ENCODE assay signal across 8 cellular contexts in genomic region chr17:65556910-65557348, GRCh38. TPM values are rescaled to one million over a fixed set of nuclear protein-coding genes. Genes with fewer than 3 reads are reported as not detected.
DNase-seq lines count a peak whose midpoint lies in the region; TF ChIP-seq lines count a peak whose summit lies in the region.

No MANE protein-coding gene starts in this region.

- H3K36me3 ChIP-seq in ES-I3 (ENCODE audit: insufficient read depth, low read length), result peaks cover 5% of the 10 kb centered on the region
- H3K36me3 ChIP-seq in adipocyte (ENCODE audit: control insufficient read depth, insufficient read depth, low read length, severe bottlenecking), result peaks cover 10% of the 10 kb centered on the region
- no peaks in the 10 kb centered on the region for H3K36me3 ChIP-seq in stomach

- H3K4me3 ChIP-seq in adipocyte (ENCODE audit: low read length) (peak overlapping the region; percentile 94), iPS-18c (ENCODE audit: insufficient read depth, low read depth, low read length) (peak overlapping the region; percentile 44), stomach (peak overlapping the region in 2 of 4 donors; percentile 17 to 95)

- no peaks in the 10 kb centered on the region for H3K27me3 ChIP-seq in adipocyte (replicated peaks; ENCODE audit: control insufficient read depth, insufficient read depth, low read length)
- H3K27me3 ChIP-seq in stomach, result peaks cover 0 to 25% (median 0%) of the 10 kb centered on the region in 3 donors

- peak overlapping the region; percentile 21; the same call in 1 of the 2 replicates for H3K9ac ChIP-seq in ES-I3 (ENCODE audit: low read depth, low read length)
- H3K9ac ChIP-seq in adipocyte (ENCODE audit: low read length), result peak overlapping the region; percentile 39

- 11 to 36% (median 18%) methylated on average over 4 of the region's 4 CpGs for WGBS in stomach, 5 donors

- no peaks in the 10 kb centered on the region for H3K9me3 ChIP-seq in ES-I3 (ENCODE audit: control insufficient read depth, insufficient read depth, low read length)
- no peaks in the 10 kb centered on the region for H3K9me3 ChIP-seq in adipocyte (ENCODE audit: control insufficient read depth, low read length)
- no peaks in the 10 kb centered on the region for H3K9me3 ChIP-seq in iPS-18c (ENCODE audit: control insufficient read depth, insufficient read depth, low read length)
- no peaks in the 10 kb centered on the region for H3K9me3 ChIP-seq in stomach

- no peak for TF ChIP-seq POLR2A in stomach (IDR thresholded peaks at IDR 0.05)

- TF ChIP-seq EP300 in stomach (IDR thresholded peaks at IDR 0.05), result no peak

- H3K27ac ChIP-seq in stomach, result peak overlapping the region in 3 of 5 donors; percentile 15 to 56 (median 52)

- H3K4me1 ChIP-seq in ES-I3 (ENCODE audit: insufficient read depth, low read length), result peaks cover 26% of the 10 kb centered on the region
- H3K4me1 ChIP-seq in adipocyte (ENCODE audit: control insufficient read depth, insufficient read depth, low read length), result peaks cover 26% of the 10 kb centered on the region
- H3K4me1 ChIP-seq in stomach, result peaks cover 2 to 26% (median 8%) of the 10 kb centered on the region in 4 donors

- intact Hi-C loops in stomach (cut with DNase I; ENCODE audit: low total_unique reads), result loop anchor here (10.0 kb wide), 1 partner anchor 238 kb away; no protein-coding TSS in a partner anchor

- DNase-seq in adipocyte (ENCODE audit: low read depth) (no peak), stomach (no peak), CD1c-positive myeloid dendritic cell (ENCODE audit: extremely low spot score) (no peak), NCI-H2029 treated with DMSO at 0.1 percent for 48 hours (lab: John Stamatoyannopoulos, UW) (no peak), cortex of kidney (lab: John Stamatoyannopoulos, UW) (no peak), DMS79 treated with DMSO at 0.1 percent for 48 hours (lab: John Stamatoyannopoulos, UW) (no peak)

- TF ChIP-seq CTCF in stomach (IDR thresholded peaks at IDR 0.05), result no peak

RNA-seq across cellular contexts. Expression of gene AXIN2, which starts 4.5 kb away (rescaled TPM):
- total RNA-seq in stomach, result 10 to 100 TPM in 4 of 5 donors, 1 to 10 TPM in 1; 4.1 to 46.9 (median 25.3) TPM
- 1 to 10 TPM; 2.7 to 3.3 (median 3.2) TPM for polyA plus RNA-seq in stomach
